Comparison of ENCODE assay signal across 8 cellular contexts in the genomic region with DNA sequence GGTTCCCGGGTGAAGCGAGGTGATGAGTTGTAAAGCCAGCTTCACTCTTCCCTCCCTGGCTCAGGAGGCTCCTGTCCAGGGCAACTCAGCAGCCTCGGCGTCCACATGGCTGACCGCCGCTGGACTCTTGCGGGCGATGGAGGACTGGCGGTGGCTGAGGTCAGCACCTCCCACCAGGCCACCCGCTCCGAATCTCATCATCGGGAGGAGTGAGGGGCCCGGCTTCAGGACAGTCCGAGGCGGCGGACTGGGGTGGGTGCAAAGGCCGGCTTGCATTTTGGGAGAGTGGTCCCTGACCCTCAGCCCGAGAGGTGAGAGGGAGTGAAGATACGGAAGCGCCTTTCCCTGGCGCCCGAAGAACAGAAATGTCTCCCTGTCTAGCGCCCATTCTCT. TPM values are rescaled to one million over a fixed set of nuclear protein-coding genes. Genes with fewer than 3 reads are reported as not detected.
DNase-seq lines count a peak whose midpoint lies in the region; ATAC-seq and TF ChIP-seq lines count a peak whose summit lies in the region.

No MANE protein-coding gene starts in this region.

- H3K36me3 Mint-ChIP-seq in progenitor cell of endocrine pancreas (ENCODE audit: insufficient read depth), result peaks cover 6% of the 10 kb centered on the region

- peak overlapping the region; percentile 85 for H3K4me3 ChIP-seq in WI38 (ENCODE audit: low read depth, low read length)

- peak overlapping the region; percentile 99 for H3K4me3 Mint-ChIP-seq in progenitor cell of endocrine pancreas (ENCODE audit: low read depth)

- peak overlapping the region; percentile 100 for H3K27ac Mint-ChIP-seq in progenitor cell of endocrine pancreas

- intact Hi-C loops in Right ventricle myocardium superior (cut with DNase I), result no loop called here

- TF ChIP-seq CTCF in WI38 (IDR thresholded peaks at IDR 0.05; ENCODE audit: low read depth, low read length) (no peak), progenitor cell of endocrine pancreas (IDR thresholded peaks at IDR 0.05; ENCODE audit: unreplicated experiment) (no peak)

- peaks cover 4% of the 10 kb centered on the region for H3K9me3 Mint-ChIP-seq in progenitor cell of endocrine pancreas (ENCODE audit: low read depth)

- no peaks in the 10 kb centered on the region for H3K27me3 Mint-ChIP-seq in progenitor cell of endocrine pancreas

- H3K4me1 Mint-ChIP-seq in progenitor cell of endocrine pancreas (ENCODE audit: low read depth), result peaks cover 16% of the 10 kb centered on the region

- peak; percentile 47 for DNase-seq in EH (ENCODE audit: low read depth)
- DNase-seq in Right ventricle myocardium superior, result peak; percentile 63
- DNase-seq in progenitor cell of endocrine pancreas (ENCODE audit: low spot score, unreplicated experiment), result no peak
- DNase-seq in LoVo (ENCODE audit: low spot score), result no peak
- no peak for DNase-seq in DMS 273 treated with DMSO at 0.1 percent for 48 hours (lab: John Stamatoyannopoulos, UW)

- ATAC-seq in HG02678 (IDR thresholded peaks at IDR 0.05; ENCODE audit: unreplicated experiment) (peak; percentile 4), Right ventricle myocardium superior (ENCODE audit: poor library complexity) (peak; percentile 11), GM19351 (IDR thresholded peaks at IDR 0.05; ENCODE audit: unreplicated experiment) (no peak)

RNA-seq across cellular contexts. Expression of gene DNAJB12, which starts 0.8 kb away (rescaled TPM):
- total RNA-seq in Right ventricle myocardium superior (26.1 TPM), progenitor cell of endocrine pancreas (33.2 and 34.7 TPM in 2 replicates)

Comparison
In these comparisons a context has a peak if more than half of its experiments do, and no peak if none do; other contexts are left out.
1. DNase-seq: peak in EH (single experiment) and Right ventricle myocardium superior (single experiment); none in progenitor cell of endocrine pancreas (single experiment), LoVo (single experiment) and DMS 273 treated with DMSO at 0.1 percent for 48 hours (single experiment).